25 cellular contexts compared by ENCODE assay signal in genomic region chr6:10266462-10266861, GRCh38.
"Had no signal": no experiment of that assay in that cellular context is flagged by ENCODE, and none has a peak within 500 bp of the region (broad histone marks: within the 10 kb centered on the region; RNA-seq: fewer than 3 reads in every experiment).

No MANE protein-coding gene starts in this region.

- H3K27ac Mint-ChIP-seq: natural killer cell treated with Interleukin-12 subunit alpha and Interleukin-12 subunit beta and Interleukin-15 and Interleukin-18, amount 100 ng/mL, for 72 hours; type B pancreatic cell had no signal

- H3K4me1 ChIP-seq: gastroesophageal sphincter, left lung, lower lobe of right lung, psoas muscle, spleen, stomach had no signal

- DNase-seq: cortex of kidney; dorsolateral prefrontal cortex; effector CD8-positive, alpha-beta T cell; glutamatergic neuron; islet precursor cell; left lung; lower lobe of right lung; mesenchymal stem cell; midbrain; psoas muscle; retina; spleen; stimulated activated CD4-positive, alpha-beta T cell treated with anti-CD3 and anti-CD28 coated beads, Interleukin-2, amount 100 ng/mL, for 24 hours; stimulated activated naive CD4-positive, alpha-beta T cell; stomach; substantia nigra had no signal

- H3K36me3 Mint-ChIP-seq: type B pancreatic cell had no signal

- FAIRE-seq: endometrium, urothelium cell line had no signal

- H3K4me3 ChIP-seq: dorsolateral prefrontal cortex, esophagus muscularis mucosa, gastroesophageal sphincter, left lung, lower lobe of right lung, psoas muscle, spleen, stomach, thoracic aorta had no signal

- H3K36me3 ChIP-seq: esophagus muscularis mucosa, gastroesophageal sphincter, left lung, lower lobe of right lung, neutrophil, spleen, stomach, thoracic aorta had no signal

- H3K27ac ChIP-seq: dorsolateral prefrontal cortex, esophagus muscularis mucosa, gastroesophageal sphincter, left lung, lower lobe of right lung, neutrophil, psoas muscle, spleen, stomach, thoracic aorta had no signal

- H3K4me3 Mint-ChIP-seq: natural killer cell treated with Interleukin-12 subunit alpha and Interleukin-12 subunit beta and Interleukin-15 and Interleukin-18, amount 100 ng/mL, for 72 hours; type B pancreatic cell had no signal

- ATAC-seq: gastroesophageal sphincter; lower lobe of right lung; natural killer cell treated with Interleukin-12 subunit alpha and Interleukin-12 subunit beta and Interleukin-15 and Interleukin-18, amount 100 ng/mL, for 72 hours; psoas muscle; sciatic nerve had no signal

- H3K9me3 Mint-ChIP-seq: natural killer cell treated with Interleukin-12 subunit alpha and Interleukin-12 subunit beta and Interleukin-15 and Interleukin-18, amount 100 ng/mL, for 72 hours; type B pancreatic cell had no signal

- H3K9me3 ChIP-seq: esophagus muscularis mucosa, gastroesophageal sphincter, left lung, lower lobe of right lung, neutrophil, psoas muscle, spleen, stomach, thoracic aorta had no signal
